ENCODE assay signal across 22 cellular contexts in the genomic region with DNA sequence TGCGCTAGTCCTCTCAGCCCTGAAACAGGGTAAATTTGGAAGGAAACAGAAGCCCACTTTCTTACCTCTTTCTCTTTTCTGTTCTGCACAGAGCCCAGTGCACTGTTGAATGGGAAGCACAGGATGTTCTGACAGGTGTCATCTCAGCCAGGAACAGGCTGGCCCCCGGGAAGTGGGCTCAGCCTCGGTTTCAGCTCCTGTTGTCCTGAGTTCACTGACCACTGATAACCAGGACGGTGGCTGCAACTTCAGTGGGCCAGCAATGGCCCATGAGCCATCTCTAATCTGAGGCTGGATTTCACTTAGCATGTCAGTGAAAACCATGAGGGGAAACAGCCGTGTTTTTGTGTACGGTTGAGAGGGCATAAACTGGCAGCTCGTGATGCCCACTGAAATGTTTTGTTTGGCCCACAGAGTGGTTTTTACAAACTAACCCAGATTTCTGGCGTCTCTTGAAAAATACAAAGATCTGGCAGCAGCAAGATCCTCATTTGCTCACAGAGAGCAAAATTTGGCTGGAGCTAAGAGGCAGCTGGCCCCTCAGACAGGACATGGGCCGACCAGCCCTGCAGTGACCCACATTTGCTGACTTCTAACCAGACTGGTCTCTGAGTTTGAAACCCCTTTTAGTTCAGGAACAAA.
"Had no signal": no experiment of that assay in that cellular context is flagged by ENCODE, and none has a peak within 500 bp of the region (broad histone marks: within the 10 kb centered on the region; RNA-seq: fewer than 3 reads in every experiment).

No MANE protein-coding gene starts in this region.

- H3K27ac ChIP-seq: epithelial cell of prostate, foreskin keratinocyte, right atrium auricular region, testis, upper lobe of right lung had no signal

- H3K4me1 ChIP-seq: foreskin keratinocyte, right atrium auricular region, testis, upper lobe of right lung had no signal

- DNase-seq: activated CD4-positive, alpha-beta T cell treated with anti-CD3 and anti-CD28 coated beads, Interleukin-2, amount 50 U/mL, for 1 hour; activated CD8-positive, alpha-beta memory T cell treated with anti-CD3 and anti-CD28 coated beads for 24 hours; activated CD8-positive, alpha-beta memory T cell treated with anti-CD3 and anti-CD28 coated beads, Interleukin-2, amount 50 U/mL, for 48 hours; activated effector memory CD4-positive, alpha-beta T cell treated with Interleukin-2 at 50 U/mL for 16 hours; activated naive CD4-positive, alpha-beta T cell treated with anti-CD3 and anti-CD28 coated beads, Interleukin-2, amount 10 ng/mL, durations not matched to agents 7 days and 5 days; activated naive CD8-positive, alpha-beta T cell treated with anti-CD3 and anti-CD28 coated beads, Interleukin-2, amount 50 U/mL, for 24 hours; activated T-cell treated with anti-CD3 and anti-CD28 coated beads, Interleukin-2, amount 50 U/mL, for 48 hours; aorta; endodermal cell; foreskin keratinocyte; glutamatergic neuron; occipital lobe; small intestine; stimulated activated CD4-positive, alpha-beta T cell treated with anti-CD3 and anti-CD28 coated beads, Interleukin-15, amount 100 ng/mL, for 24 hours; stimulated activated CD4-positive, alpha-beta T cell treated with anti-CD3 and anti-CD28 coated beads, Interleukin-2, amount 100 ng/mL, for 48 hours; testis; upper lobe of right lung had no signal

- ATAC-seq: activated CD4-positive, CD25-positive, alpha-beta regulatory T cell treated with anti-CD3 and anti-CD28 coated beads, Interleukin-2, amount 50 U/mL, for 24 hours; activated naive CD8-positive, alpha-beta T cell treated with anti-CD3 and anti-CD28 coated beads, Interleukin-2, amount 50 U/mL, for 24 hours; foreskin keratinocyte; left lobe of liver; upper lobe of right lung had no signal

- H3K9me3 ChIP-seq: testis, upper lobe of right lung had no signal

- H3K4me3 ChIP-seq: lung, right atrium auricular region, testis, upper lobe of right lung had no signal

- H3K36me3 ChIP-seq: right atrium auricular region, upper lobe of right lung had no signal

- H3K27me3 ChIP-seq: foreskin keratinocyte, right atrium auricular region, testis, upper lobe of right lung had no signal
